In the genomic region with DNA sequence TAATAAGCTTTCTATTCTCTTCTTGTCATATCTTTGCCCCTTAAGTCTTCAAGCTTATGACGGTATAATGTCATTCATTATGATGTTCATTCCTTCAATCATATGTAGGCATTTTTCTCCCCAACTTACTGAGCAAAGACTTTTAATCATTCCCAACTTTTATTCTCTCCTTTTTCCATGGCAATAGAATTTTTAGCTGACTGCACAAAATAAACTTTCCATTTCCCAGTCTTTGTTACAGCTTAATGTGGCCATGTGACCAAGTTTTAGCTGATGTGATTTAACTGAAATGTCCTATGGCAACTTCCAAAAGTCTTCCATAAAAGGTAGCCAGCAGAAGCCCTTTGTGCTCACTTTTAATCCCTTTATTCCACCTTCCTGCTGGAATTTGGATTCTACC, we compare ENCODE assay signal across 27 cellular contexts.
DNase-seq lines count a peak whose midpoint lies in the region; ATAC-seq, FAIRE-seq and TF ChIP-seq lines count a peak whose summit lies in the region.
"Had no signal": no experiment of that assay in that cellular context is flagged by ENCODE, and none has a peak within 500 bp of the region (broad histone marks: within the 10 kb centered on the region; RNA-seq: fewer than 3 reads in every experiment).

No MANE protein-coding gene starts in this region.

- WGBS in HepG2 (ENCODE audit: low lambda C conversion rate), result 5% methylated on average over 1 of the region's 1 CpG
- 50% methylated on average over 1 of the region's 1 CpG for WGBS in right lobe of liver (ENCODE audit: insufficient coverage, low coverage, low lambda C conversion rate, missing lambda C conversion rate)
- 0% methylated on average over 1 of the region's 1 CpG for WGBS in K562 (ENCODE audit: insufficient coverage, low coverage, missing lambda C conversion rate)
- 82% methylated on average over 1 of the region's 1 CpG; no CpG with 5 or more reads in 1 of the 2 experiments for WGBS in endodermal cell (ENCODE audit: insufficient coverage in 1 of 2, insufficient read length in 1 of 2), 2 experiments

- H3K4me1 Mint-ChIP-seq in endodermal cell, result no peaks in the 10 kb centered on the region
- H3K4me1 Mint-ChIP-seq: CD14-positive monocyte; CD4-positive, alpha-beta memory T cell; CD4-positive, CD25-positive, alpha-beta regulatory T cell; CD8-positive, alpha-beta memory T cell had no signal

- CTCF ChIA-PET in HepG2 (lab: Yijun Ruan, JAX; ENCODE audit: low intra/inter-chr PET ratio, low total read pairs) (no interaction called here), K562 (lab: Yijun Ruan, JAX; ENCODE audit: low intra/inter-chr PET ratio) (no interaction called here)

- no peak overlapping the region for H3K4me3 ChIP-seq in HepG2 (replicated peaks in 1 of 3; ENCODE audit: insufficient read depth in 1 of 3, low read depth in 2 of 3, low read length in 3 of 3)
- no peak overlapping the region for H3K4me3 ChIP-seq in right lobe of liver
- no peak overlapping the region for H3K4me3 ChIP-seq in K562
- H3K4me3 ChIP-seq in endodermal cell (ENCODE audit: low read length), result peak overlapping the region; percentile 17
- H3K4me3 ChIP-seq: BLaER1, GM12878 had no signal

- H3K4me3 Mint-ChIP-seq in endodermal cell, result no peak overlapping the region
- H3K4me3 Mint-ChIP-seq: CD14-positive monocyte; CD4-positive, alpha-beta memory T cell; CD4-positive, CD25-positive, alpha-beta regulatory T cell; CD8-positive, alpha-beta memory T cell had no signal

- no peak overlapping the region for H3K4me2 ChIP-seq in HepG2 (ENCODE audit: low read depth, low read length)
- no peak overlapping the region for H3K4me2 ChIP-seq in K562 (ENCODE audit: insufficient read depth, low read length)
- H3K4me2 ChIP-seq: BLaER1 had no signal

- POLR2A ChIA-PET in HepG2 (lab: Yijun Ruan, JAX), result no interaction called here
- POLR2A ChIA-PET in K562 (lab: Yijun Ruan, JAX), result no interaction called here

- no peaks in the 10 kb centered on the region for H3K27me3 ChIP-seq in HepG2 (ENCODE audit: control insufficient read depth in 1 of 2, insufficient read depth in 2 of 2, low read length in 2 of 2)
- no peaks in the 10 kb centered on the region for H3K27me3 ChIP-seq in right lobe of liver
- no peaks in the 10 kb centered on the region for H3K27me3 ChIP-seq in K562 (ENCODE audit: control insufficient read depth in 2 of 2, insufficient read depth in 2 of 2, low read length in 2 of 2)
- H3K27me3 ChIP-seq in endodermal cell (ENCODE audit: control insufficient read depth, insufficient read depth, low read length, poor library complexity, severe bottlenecking), result no peaks in the 10 kb centered on the region
- H3K27me3 ChIP-seq: BE2C, BLaER1 had no signal

- intact Hi-C loops in HepG2 (cut with micrococcal nuclease; ENCODE audit: unreplicated experiment) (no loop called here), right lobe of liver (cut with DNase I) (no loop called here), K562 (cut with micrococcal nuclease) (no loop called here)

- no peaks in the 10 kb centered on the region for H3K36me3 Mint-ChIP-seq in endodermal cell (ENCODE audit: low read depth)
- H3K36me3 Mint-ChIP-seq: CD14-positive monocyte; CD4-positive, alpha-beta memory T cell; CD4-positive, CD25-positive, alpha-beta regulatory T cell; CD8-positive, alpha-beta memory T cell had no signal

- no peak for DNase-seq in HepG2 (ENCODE audit: low spot score)
- no peak for DNase-seq in right lobe of liver
- no peak for DNase-seq in K562 (ENCODE audit: extremely low read depth in 1 of 4, low spot score in 3 of 4)
- no peak for DNase-seq in endodermal cell
- DNase-seq in left lobe of liver (ENCODE audit: low spot score), result no peak
- DNase-seq: ACHN; BE2C; C1 segment of cervical spinal cord; CD4-positive, alpha-beta memory T cell; CD4-positive, CD25-positive, alpha-beta regulatory T cell; CD8-positive, alpha-beta memory T cell; COR-L47; DMS 273 treated with DMSO at 0.1 percent for 48 hours; DMS153; DMS53; DMS79; DND-41; EL; GDM1 had no signal

- no peak overlapping the region for H3K9ac ChIP-seq in HepG2 (ENCODE audit: insufficient read depth, low read depth, low read length)
- no peak overlapping the region for H3K9ac ChIP-seq in K562 (ENCODE audit: insufficient read depth in 1 of 2, low read depth in 2 of 2, low read length in 2 of 2)
- H3K9ac ChIP-seq in endodermal cell (ENCODE audit: extremely low read depth, low read length, poor library complexity, severe bottlenecking), result no peak overlapping the region
- H3K9ac ChIP-seq: BLaER1 had no signal

- H3K27me3 Mint-ChIP-seq in endodermal cell (ENCODE audit: insufficient read depth), result no peaks in the 10 kb centered on the region
- H3K27me3 Mint-ChIP-seq: CD4-positive, CD25-positive, alpha-beta regulatory T cell; CD8-positive, alpha-beta memory T cell had no signal

- H3K4me1 ChIP-seq in HepG2 (ENCODE audit: insufficient read depth, low read length), result no peaks in the 10 kb centered on the region
- H3K4me1 ChIP-seq in right lobe of liver, result no peaks in the 10 kb centered on the region
- H3K4me1 ChIP-seq in K562 (replicated peaks in 1 of 2; ENCODE audit: control insufficient read depth in 2 of 2, insufficient read depth in 2 of 2, low read length in 2 of 2), result no peaks in the 10 kb centered on the region
- no peaks in the 10 kb centered on the region for H3K4me1 ChIP-seq in endodermal cell (ENCODE audit: control insufficient read depth, insufficient read depth, low read length)
- H3K4me1 ChIP-seq: BE2C, BLaER1 had no signal

- no peak for TF ChIP-seq CTCF in HepG2 (CRISPR knock-in tag; IDR thresholded peaks at IDR 0.05)
- TF ChIP-seq CTCF in right lobe of liver (IDR thresholded peaks at IDR 0.05), result no peak
- no peak for TF ChIP-seq CTCF in K562 (IDR thresholded peaks at IDR 0.05 in 2 of 3, conservative IDR thresholded peaks at IDR 0.05 in 1 of 3; ENCODE audit: insufficient read depth in 2 of 3, low read depth in 1 of 3, low read length in 3 of 3)
- TF ChIP-seq CTCF in endodermal cell (conservative IDR thresholded peaks at IDR 0.05), result no peak

- H3K79me2 ChIP-seq in HepG2 (ENCODE audit: insufficient read depth, low read length) (no peaks in the 10 kb centered on the region), K562 (ENCODE audit: control insufficient read depth, insufficient read depth, low read length) (no peaks in the 10 kb centered on the region)

- no peaks in the 10 kb centered on the region for H4K20me1 ChIP-seq in HepG2 (ENCODE audit: insufficient read depth, low read length)
- H4K20me1 ChIP-seq in K562 (replicated peaks; ENCODE audit: control insufficient read depth, insufficient read depth, low read length), result no peaks in the 10 kb centered on the region
- H4K20me1 ChIP-seq: BLaER1 had no signal

- TF ChIP-seq RAD21 in HepG2 (CRISPR knock-in tag; IDR thresholded peaks at IDR 0.05) (no peak), K562 (CRISPR knock-in tag; conservative IDR thresholded peaks at IDR 0.05 in 1 of 2, IDR thresholded peaks at IDR 0.05 in 1 of 2) (no peak)

- TF ChIP-seq EP300 in HepG2 (IDR thresholded peaks at IDR 0.05; ENCODE audit: low read depth in 2 of 2, low read length in 2 of 2) (no peak), HepG2 (CRISPR knock-in tag; IDR thresholded peaks at IDR 0.05; ENCODE audit: borderline replicate concordance) (no peak), K562 (IDR thresholded peaks at IDR 0.05; ENCODE audit: low read length) (no peak)

- no peak overlapping the region for H2AFZ ChIP-seq in HepG2 (ENCODE audit: low read length)
- H2AFZ ChIP-seq in K562 (ENCODE audit: low read depth, low read length), result no peak overlapping the region

- no peaks in the 10 kb centered on the region for H3K9me3 ChIP-seq in HepG2 (ENCODE audit: low read length)
- no peaks in the 10 kb centered on the region for H3K9me3 ChIP-seq in right lobe of liver
- H3K9me3 ChIP-seq in K562 (replicated peaks; ENCODE audit: control insufficient read depth, insufficient read depth, low read depth, low read length), result no peaks in the 10 kb centered on the region
- peaks cover 54% of the 10 kb centered on the region for H3K9me3 ChIP-seq in endodermal cell (ENCODE audit: control insufficient read depth, low read length)
- H3K9me3 ChIP-seq: BE2C, BLaER1 had no signal

- no peak overlapping the region for H3K27ac Mint-ChIP-seq in endodermal cell
- H3K27ac Mint-ChIP-seq: CD14-positive monocyte; CD4-positive, alpha-beta memory T cell; CD4-positive, CD25-positive, alpha-beta regulatory T cell; CD8-positive, alpha-beta memory T cell had no signal

- TF ChIP-seq POLR2A in HepG2 (IDR thresholded peaks at IDR 0.05; ENCODE audit: insufficient read depth in 1 of 2, low read depth in 2 of 2, low read length in 2 of 2), result no peak
- no peak for TF ChIP-seq POLR2A in right lobe of liver (IDR thresholded peaks at IDR 0.05)
- TF ChIP-seq POLR2A in K562 (conservative IDR thresholded peaks at IDR 0.05), result no peak

- no peaks in the 10 kb centered on the region for H3K36me3 ChIP-seq in HepG2 (replicated peaks in 1 of 2; ENCODE audit: control insufficient read depth in 1 of 2, insufficient read depth in 2 of 2, low read length in 2 of 2)
- H3K36me3 ChIP-seq in right lobe of liver, result no peaks in the 10 kb centered on the region
- H3K36me3 ChIP-seq in K562 (ENCODE audit: control insufficient read depth, insufficient read depth, low read length), result no peaks in the 10 kb centered on the region
- H3K36me3 ChIP-seq in endodermal cell (ENCODE audit: control insufficient read depth, insufficient read depth, low read length), result no peaks in the 10 kb centered on the region
- H3K36me3 ChIP-seq: BE2C, BLaER1 had no signal

- no peak for ATAC-seq in HepG2
- no peak for ATAC-seq in right lobe of liver
- no peak for ATAC-seq in K562
- no peak for ATAC-seq in HG03108 (IDR thresholded peaks at IDR 0.05; ENCODE audit: unreplicated experiment)
- ATAC-seq in left lobe of liver, result no peak
- ATAC-seq: GM12878 had no signal

- FAIRE-seq in HepG2 (lab: Jason Lieb, UNC), result no peak
- FAIRE-seq in K562 (lab: Jason Lieb, UNC), result no peak
- FAIRE-seq: GM12878, GM12892, GM18507, GM19239 had no signal

- H3K9me3 Mint-ChIP-seq in endodermal cell, result peaks cover 73% of the 10 kb centered on the region
- H3K9me3 Mint-ChIP-seq: CD8-positive, alpha-beta memory T cell had no signal

- no peak overlapping the region for H3K27ac ChIP-seq in HepG2 (ENCODE audit: extremely low read length, insufficient read depth, low read length)
- H3K27ac ChIP-seq in right lobe of liver, result no peak overlapping the region
- no peak overlapping the region for H3K27ac ChIP-seq in K562 (ENCODE audit: extremely low read depth, low read depth, low read length)
- no peak overlapping the region for H3K27ac ChIP-seq in endodermal cell (ENCODE audit: low read depth, low read length)
- H3K27ac ChIP-seq: 22Rv1, BLaER1 had no signal

- in situ Hi-C loops in HepG2 (cut with HindIII; ENCODE audit: extremely low pct_ligation_motif_present, low pct_unique_long_range_greater_than_20kb), result no loop called here
- in situ Hi-C loops in K562 (cut with MboI), result no loop called here

- no TSS peak for BruUV-seq in HepG2 (replicated peaks; lab: Mats Ljungman, UMichigan)
- BruUV-seq in K562 (replicated peaks; lab: Mats Ljungman, UMichigan), result no TSS peak

- H3K9me1 ChIP-seq in K562 (ENCODE audit: control insufficient read depth, insufficient read depth, low read length), result no peaks in the 10 kb centered on the region

TF ChIP-seq in HepG2, 621 proteins besides CTCF, POLR2A, EP300 and RAD21 (continues in another document):
- TF ChIP-seq MAFK (conservative IDR thresholded peaks at IDR 0.05 in 1 of 2, IDR thresholded peaks at IDR 0.05 in 1 of 2; ENCODE audit: low read length in 2 of 2), result peak; percentile 50 to 78; a peak in 3 of 4 replicates

TF ChIP-seq in K562, 482 proteins besides CTCF, POLR2A, EP300 and RAD21 (continues in another document):
- 0 out of 2 replicates have a peak, but pooled peaks have one; percentile 5 for TF ChIP-seq ZNF316 (IDR thresholded peaks at IDR 0.05)

Comparison
In these comparisons a context has a peak if more than half of its experiments do, and no peak if none do; other contexts are left out.
1. Of the 241 proteins assayed by ChIP-seq in both HepG2 and K562: peak only in HepG2: MAFF and MAFK; only in K562: none; in both: none; in neither: 239.